Comparison of ENCODE assay signal across 8 cellular contexts in genomic region chr19:44748426-44749254, GRCh38. TPM values are rescaled to one million over a fixed set of nuclear protein-coding genes. Genes with fewer than 3 reads are reported as not detected.
DNase-seq lines count a peak whose midpoint lies in the region; ATAC-seq and TF ChIP-seq lines count a peak whose summit lies in the region.

Gene BCL3, plus strand, starts transcription at chr19:44748708. Its CDS starts 83 bp downstream, at chr19:44748791.

- TF ChIP-seq POLR2A in esophagus squamous epithelium (IDR thresholded peaks at IDR 0.05) = peak in 2 of 4 donors; percentile 55 to 63
- peak in 1 of 2 donors; percentile 56 for TF ChIP-seq POLR2A in suprapubic skin (IDR thresholded peaks at IDR 0.05)

- peaks cover 34% of the 10 kb centered on the region for H3K36me3 Mint-ChIP-seq in natural killer cell treated with Interleukin-12 subunit alpha and Interleukin-12 subunit beta and Interleukin-15 and Interleukin-18, amount 100 ng/mL, for 72 hours

- peak within 1 kb of the TSS; percentile 98 for H3K4me3 Mint-ChIP-seq in natural killer cell treated with Interleukin-12 subunit alpha and Interleukin-12 subunit beta and Interleukin-15 and Interleukin-18, amount 100 ng/mL, for 72 hours

- ATAC-seq in GM21515 (IDR thresholded peaks at IDR 0.05; ENCODE audit: unreplicated experiment) = peak; percentile 21
- ATAC-seq in natural killer cell treated with Interleukin-12 subunit alpha and Interleukin-12 subunit beta and Interleukin-15 and Interleukin-18, amount 100 ng/mL, for 72 hours = peak; percentile 68 to 76

- H3K4me3 ChIP-seq in esophagus squamous epithelium = peak within 1 kb of the TSS; percentile 70 to 92 (median 76)
- peak within 1 kb of the TSS; percentile 70 for H3K4me3 ChIP-seq in suprapubic skin

- TF ChIP-seq CTCF in C4-2B (conservative IDR thresholded peaks at IDR 0.05) = no peak
- TF ChIP-seq CTCF in esophagus squamous epithelium (IDR thresholded peaks at IDR 0.05) = peak in 2 of 6 experiments; percentile 16 to 18
- TF ChIP-seq CTCF in suprapubic skin (IDR thresholded peaks at IDR 0.05) = no peak

- H3K4me1 ChIP-seq in esophagus squamous epithelium = peaks cover 61 to 95% (median 68%) of the 10 kb centered on the region in 3 donors
- H3K4me1 ChIP-seq in suprapubic skin = peaks cover 85% of the 10 kb centered on the region

- peak within 1 kb of the TSS; percentile 96 for H3K27ac ChIP-seq in C4-2B
- H3K27ac ChIP-seq in esophagus squamous epithelium = peak within 1 kb of the TSS; percentile 97 to 100 (median 98)
- H3K27ac ChIP-seq in suprapubic skin = peak within 1 kb of the TSS; percentile 96

- H3K27me3 ChIP-seq in esophagus squamous epithelium = no peaks in the 10 kb centered on the region
- H3K27me3 ChIP-seq in suprapubic skin = no peaks in the 10 kb centered on the region

- H3K36me3 ChIP-seq in esophagus squamous epithelium = peaks cover 0 to 25% (median 6%) of the 10 kb centered on the region in 3 donors
- peaks cover 6% of the 10 kb centered on the region for H3K36me3 ChIP-seq in suprapubic skin

- intact Hi-C loops in esophagus squamous epithelium (cut with DNase I) = no loop called here

- H3K9me3 Mint-ChIP-seq in natural killer cell treated with Interleukin-12 subunit alpha and Interleukin-12 subunit beta and Interleukin-15 and Interleukin-18, amount 100 ng/mL, for 72 hours = no peaks in the 10 kb centered on the region

- no peaks in the 10 kb centered on the region for H3K27me3 Mint-ChIP-seq in natural killer cell treated with Interleukin-12 subunit alpha and Interleukin-12 subunit beta and Interleukin-15 and Interleukin-18, amount 100 ng/mL, for 72 hours

- H3K27ac Mint-ChIP-seq in natural killer cell treated with Interleukin-12 subunit alpha and Interleukin-12 subunit beta and Interleukin-15 and Interleukin-18, amount 100 ng/mL, for 72 hours = peak within 1 kb of the TSS; percentile 84 to 98

- 0 to 7% methylated on average over 2 to 4 of the region's 88 CpGs for WGBS in esophagus squamous epithelium, 2 donors
- WGBS in suprapubic skin = 0% methylated on average over 12 of the region's 88 CpGs

- H3K9me3 ChIP-seq in esophagus squamous epithelium (no peaks in the 10 kb centered on the region), suprapubic skin (no peaks in the 10 kb centered on the region)

- TF ChIP-seq EP300 in suprapubic skin (IDR thresholded peaks at IDR 0.05) = no peak

- DNase-seq in NCI-H460 (ENCODE audit: extremely low read depth, low read depth) (no peak), activated T-cell treated with anti-CD3 and anti-CD28 coated beads for 4 hours (peak; percentile 27), esophagus squamous epithelium (lab: John Stamatoyannopoulos, UW) (no peak), suprapubic skin (ENCODE audit: low spot score in 2 of 2) (peak in 1 of 2 donors; percentile 77), GF-D8 (lab: John Stamatoyannopoulos, UW) (no peak)
- DNase-seq in natural killer cell treated with Interleukin-12 subunit alpha and Interleukin-12 subunit beta and Interleukin-15 and Interleukin-18, amount 100 ng/mL, for 72 hours (ENCODE audit: low spot score) = peak; percentile 92

- H3K4me1 Mint-ChIP-seq in natural killer cell treated with Interleukin-12 subunit alpha and Interleukin-12 subunit beta and Interleukin-15 and Interleukin-18, amount 100 ng/mL, for 72 hours (ENCODE audit: low read depth in 2 of 2) = peaks cover 51 to 62% of the 10 kb centered on the region in 2 donors

RNA-seq across cellular contexts. Expression of gene BCL3, which starts in this region (rescaled TPM):
- total RNA-seq in NCI-H460 (2014; rRNA removed; shearing (Covaris generic)) = 12.6 and 16.5 TPM in 2 replicates
- 14.4 and 39.9 TPM in 2 replicates for polyA plus RNA-seq in NCI-H460 (2014; cell fraction: nucleus; rRNA removed)
- total RNA-seq in esophagus squamous epithelium = 10 to 100 TPM; 26.6 to 88.9 (median 51.4) TPM
- 100 to 1,000 TPM; 117 to 122 TPM for total RNA-seq in natural killer cell treated with Interleukin-12 subunit alpha and Interleukin-12 subunit beta and Interleukin-15 and Interleukin-18, amount 100 ng/mL, for 72 hours
- 10 to 100 TPM; 13.9 to 29.1 (median 17.9) TPM for total RNA-seq in suprapubic skin

Comparison
In these comparisons a context has a peak if more than half of its experiments do, and no peak if none do; other contexts are left out.
1. DNase-seq: peak in activated T-cell treated with anti-CD3 and anti-CD28 coated beads for 4 hours (single experiment) and natural killer cell treated with Interleukin-12 subunit alpha and Interleukin-12 subunit beta and Interleukin-15 and Interleukin-18, amount 100 ng/mL, for 72 hours (single experiment); none in NCI-H460 (single experiment), esophagus squamous epithelium (single experiment) and GF-D8 (single experiment).
2. Peak in every context shown above with its lines, with median percentiles within 50 percentile points of each other: H3K27ac ChIP-seq.